17 cellular contexts compared by ENCODE assay signal in genomic region chr5:67272453-67273130, GRCh38.
DNase-seq lines count a peak whose midpoint lies in the region; ATAC-seq and TF ChIP-seq lines count a peak whose summit lies in the region.
"Had no signal": no experiment of that assay in that cellular context is flagged by ENCODE, and none has a peak within 500 bp of the region (broad histone marks: within the 10 kb centered on the region; RNA-seq: fewer than 3 reads in every experiment).

No MANE protein-coding gene starts in this region.

- H3K4me1 ChIP-seq in mammary epithelial cell (ENCODE audit: insufficient read depth, low read length), result peaks cover 22% of the 10 kb centered on the region
- peaks cover 0 to 52% (median 48%) of the 10 kb centered on the region in 4 donors for H3K4me1 ChIP-seq in sigmoid colon
- peaks cover 18% of the 10 kb centered on the region for H3K4me1 ChIP-seq in GM23248 (ENCODE audit: insufficient read depth)

- H3K36me3 ChIP-seq in mammary epithelial cell (ENCODE audit: insufficient read depth, low read length) (no peaks in the 10 kb centered on the region), sigmoid colon (no peaks in the 10 kb centered on the region), GM23248 (ENCODE audit: low read depth) (no peaks in the 10 kb centered on the region)
- H3K36me3 ChIP-seq: right lobe of liver had no signal

- no peak for ATAC-seq in GM21723 (IDR thresholded peaks at IDR 0.05; ENCODE audit: unreplicated experiment)
- ATAC-seq: activated T-cell treated with anti-CD3 and anti-CD28 coated beads, Interleukin-2, amount 50 U/mL, for 72 hours; PC-3 had no signal

- TF ChIP-seq CTCF in mammary epithelial cell (conservative IDR thresholded peaks at IDR 0.05 in 1 of 2, IDR thresholded peaks at IDR 0.05 in 1 of 2; ENCODE audit: extremely low read depth in 1 of 2, insufficient read depth in 1 of 2, low read depth in 1 of 2, low read length in 2 of 2) (no peak), sigmoid colon (IDR thresholded peaks at IDR 0.05) (no peak)

- 82% methylated on average over 7 of the region's 7 CpGs for WGBS in mammary epithelial cell (ENCODE audit: low coverage, missing lambda C conversion rate)
- WGBS in sigmoid colon, 2 donors, result 55 to 63% methylated on average over 7 of the region's 7 CpGs
- 37 to 42% methylated on average over 7 of the region's 7 CpGs for WGBS in GM23248 (ENCODE audit: low coverage in 1 of 2, low lambda C conversion rate in 2 of 2, missing lambda C conversion rate in 2 of 2), 2 experiments

- H3K27ac ChIP-seq in mammary epithelial cell (ENCODE audit: insufficient read depth, low read depth, low read length) (no peak overlapping the region), sigmoid colon (peak overlapping the region; percentile 91 to 94 (median 92)), GM23248 (no peak overlapping the region)
- H3K27ac ChIP-seq: right lobe of liver had no signal

- no peaks in the 10 kb centered on the region for H3K27me3 ChIP-seq in mammary epithelial cell (ENCODE audit: insufficient read depth, low read length)
- no peaks in the 10 kb centered on the region for H3K27me3 ChIP-seq in sigmoid colon
- no peaks in the 10 kb centered on the region for H3K27me3 ChIP-seq in GM23248 (replicated peaks; ENCODE audit: insufficient read depth)
- H3K27me3 ChIP-seq: right lobe of liver had no signal

- CTCF ChIA-PET in mammary epithelial cell (lab: Charles Lee; ENCODE audit: low non-redundant PET), result no interaction called here

- intact Hi-C loops in mammary epithelial cell (cut with micrococcal nuclease) (no loop called here), sigmoid colon (cut with DNase I) (loop anchor here (2.0 kb wide), 1 partner anchor 16 kb away; no protein-coding TSS in a partner anchor)

- peak overlapping the region; percentile 19 for H2AFZ ChIP-seq in mammary epithelial cell (ENCODE audit: low read depth, low read length)
- H2AFZ ChIP-seq in GM23248, result no peak overlapping the region

- TF ChIP-seq EP300 in sigmoid colon (IDR thresholded peaks at IDR 0.05), result no peak

- H3K79me2 ChIP-seq in mammary epithelial cell (ENCODE audit: insufficient read depth, low read length) (no peaks in the 10 kb centered on the region), GM23248 (ENCODE audit: insufficient read depth) (no peaks in the 10 kb centered on the region)

- H4K20me1 ChIP-seq in mammary epithelial cell (ENCODE audit: insufficient read depth, low read length), result no peaks in the 10 kb centered on the region
- H4K20me1 ChIP-seq in GM23248 (ENCODE audit: insufficient read depth), result no peaks in the 10 kb centered on the region

- no peak overlapping the region for H3K4me2 ChIP-seq in mammary epithelial cell (ENCODE audit: insufficient read depth, low read depth, low read length)
- no peak overlapping the region for H3K4me2 ChIP-seq in GM23248 (ENCODE audit: unreplicated experiment)

- peak; percentile 37 for DNase-seq in ELF-1 (ENCODE audit: low read depth, low spot score)
- no peak for DNase-seq in mammary epithelial cell
- peak; percentile 40 for DNase-seq in iris pigment epithelial cell (ENCODE audit: low read depth)
- no peak for DNase-seq in sigmoid colon
- DNase-seq in NCI-H1092 treated with DMSO at 0.1 percent for 48 hours (lab: John Stamatoyannopoulos, UW), result no peak
- no peak for DNase-seq in T-helper 9 cell
- no peak for DNase-seq in GM23248
- DNase-seq: activated CD8-positive, alpha-beta memory T cell treated with anti-CD3 and anti-CD28 coated beads for 24 hours; activated T-cell treated with anti-CD3 and anti-CD28 coated beads, Interleukin-2, amount 50 U/mL, for 72 hours; CD4-positive, alpha-beta T cell; HCEC 1CT; NCI-H2171; PC-3; right lobe of liver; SHP77 had no signal

- H3F3A ChIP-seq in GM23248 (ENCODE audit: insufficient read depth), result peaks cover 37% of the 10 kb centered on the region

- no peaks in the 10 kb centered on the region for H3K9me3 ChIP-seq in mammary epithelial cell (replicated peaks; ENCODE audit: insufficient read depth, low read length)
- H3K9me3 ChIP-seq in sigmoid colon, result no peaks in the 10 kb centered on the region
- no peaks in the 10 kb centered on the region for H3K9me3 ChIP-seq in GM23248 (ENCODE audit: low read depth)
- H3K9me3 ChIP-seq: right lobe of liver had no signal

- dilution Hi-C loops in mammary epithelial cell (cut with HindIII; ENCODE audit: low sequenced_read_pairs), result no loop called here

- in situ Hi-C loops in mammary epithelial cell (cut with MboI; ENCODE audit: low sequenced_read_pairs in 2 of 2), result no loop called here
- in situ Hi-C loops in GM23248 (cut with MboI), result no loop called here

- H3K9me2 ChIP-seq in GM23248 (ENCODE audit: insufficient read depth), result no peaks in the 10 kb centered on the region

- no TSS peak for BruUV-seq in mammary epithelial cell (replicated peaks; lab: Mats Ljungman, UMichigan)

- H3K4me3 ChIP-seq in mammary epithelial cell (replicated peaks in 1 of 3; ENCODE audit: insufficient read depth in 1 of 3, low read depth in 2 of 3, low read length in 3 of 3) (no peak overlapping the region), sigmoid colon (no peak overlapping the region), GM23248 (no peak overlapping the region)
- H3K4me3 ChIP-seq: lung, right lobe of liver had no signal

- TF ChIP-seq POLR2A in sigmoid colon (IDR thresholded peaks at IDR 0.05), result no peak

- H3K9ac ChIP-seq in mammary epithelial cell (ENCODE audit: insufficient read depth, low read length) (no peak overlapping the region), GM23248 (no peak overlapping the region)

Comparison
In these comparisons a context has a peak if more than half of its experiments do, and no peak if none do; other contexts are left out.
1. DNase-seq: peak in ELF-1 (single experiment) and iris pigment epithelial cell (single experiment); none in mammary epithelial cell (single experiment), sigmoid colon (single experiment), NCI-H1092 treated with DMSO at 0.1 percent for 48 hours (single experiment), T-helper 9 cell (single experiment) and GM23248 (single experiment).
2. H3K27ac ChIP-seq: peak in sigmoid colon (4 of 4); none in mammary epithelial cell (single experiment) and GM23248 (single experiment).